ENCODE assay signal across 20 cellular contexts in genomic region chr2:217950401-217950871, GRCh38. TPM values are rescaled to one million over a fixed set of nuclear protein-coding genes. Genes with fewer than 3 reads are reported as not detected.
DNase-seq lines count a peak whose midpoint lies in the region; ATAC-seq and TF ChIP-seq lines count a peak whose summit lies in the region.
"Had no signal": no experiment of that assay in that cellular context is flagged by ENCODE, and none has a peak within 500 bp of the region (broad histone marks: within the 10 kb centered on the region; RNA-seq: fewer than 3 reads in every experiment).

No MANE protein-coding gene starts in this region.

- ATAC-seq in RWPE2 (ENCODE audit: low read depth) (no peak), Right ventricle myocardium superior (ENCODE audit: poor library complexity) (no peak), GM19397 (IDR thresholded peaks at IDR 0.05; ENCODE audit: unreplicated experiment) (no peak), HG02571 (IDR thresholded peaks at IDR 0.05; ENCODE audit: unreplicated experiment) (no peak)
- ATAC-seq in naive thymus-derived CD4-positive, alpha-beta T cell = peak; percentile 14
- no peak for ATAC-seq in activated T-helper 17 cell treated with anti-CD3 and anti-CD28 coated beads, Interleukin-2, amount 50 U/mL, for 72 hours (replicated peaks)
- ATAC-seq: activated CD8-positive, alpha-beta T cell treated with anti-CD3 and anti-CD28 coated beads, Interleukin-2, amount 10 ng/mL, durations not matched to agents 7 days and 5 days; stimulated activated effector memory CD8-positive, alpha-beta T cell treated with anti-CD3 and anti-CD28 coated beads, Interleukin-12 subunit alpha, Interleukin-12 subunit beta, amount 100 ng/mL, for 72 hours had no signal

- no peak for TF ChIP-seq CTCF in RWPE2 (IDR thresholded peaks at IDR 0.05; ENCODE audit: poor library complexity, severe bottlenecking)

- peaks cover 8% of the 10 kb centered on the region for H3K4me1 ChIP-seq in RWPE2 (ENCODE audit: insufficient read depth, poor library complexity, severe bottlenecking)
- no peaks in the 10 kb centered on the region for H3K4me1 ChIP-seq in naive thymus-derived CD4-positive, alpha-beta T cell (ENCODE audit: control insufficient read depth in 2 of 2, insufficient read depth in 2 of 2, low read length in 2 of 2)
- H3K4me1 ChIP-seq in thymus (ENCODE audit: control insufficient read depth, insufficient read depth, low read length) = no peaks in the 10 kb centered on the region

- H3K9me3 ChIP-seq in RWPE2 (ENCODE audit: severe bottlenecking) = no peaks in the 10 kb centered on the region
- no peaks in the 10 kb centered on the region for H3K9me3 ChIP-seq in naive thymus-derived CD4-positive, alpha-beta T cell (ENCODE audit: control insufficient read depth in 2 of 3, low read length in 3 of 3)
- no peaks in the 10 kb centered on the region for H3K9me3 ChIP-seq in thymus (ENCODE audit: control insufficient read depth)

- H3K4me1 Mint-ChIP-seq in naive thymus-derived CD4-positive, alpha-beta T cell = peaks cover 0 to 14% (median 0%) of the 10 kb centered on the region in 7 donors
- H3K4me1 Mint-ChIP-seq in activated T-helper 17 cell treated with anti-CD3 and anti-CD28 coated beads, Interleukin-2, amount 50 U/mL, for 72 hours = no peaks in the 10 kb centered on the region
- H3K4me1 Mint-ChIP-seq: stimulated activated effector memory CD8-positive, alpha-beta T cell treated with anti-CD3 and anti-CD28 coated beads, Interleukin-12 subunit alpha, Interleukin-12 subunit beta, amount 100 ng/mL, for 72 hours had no signal

- H3K27ac ChIP-seq in RWPE2 (ENCODE audit: poor library complexity, severe bottlenecking) (no peak overlapping the region), thymus (ENCODE audit: low read depth) (peak overlapping the region; percentile 36)
- no peak overlapping the region for H3K27ac ChIP-seq in naive thymus-derived CD4-positive, alpha-beta T cell (ENCODE audit: low read depth, low read length)
- H3K27ac ChIP-seq: GM23248 had no signal

- H3K4me3 ChIP-seq in RWPE2 (ENCODE audit: severe bottlenecking) (no peak overlapping the region), thymus (ENCODE audit: low read length) (no peak overlapping the region)
- no peak overlapping the region for H3K4me3 ChIP-seq in naive thymus-derived CD4-positive, alpha-beta T cell (ENCODE audit: low read length)
- H3K4me3 ChIP-seq: GM23248 had no signal

- no peak overlapping the region for H3K4me3 Mint-ChIP-seq in naive thymus-derived CD4-positive, alpha-beta T cell
- no peak overlapping the region for H3K4me3 Mint-ChIP-seq in activated T-helper 17 cell treated with anti-CD3 and anti-CD28 coated beads, Interleukin-2, amount 50 U/mL, for 72 hours
- H3K4me3 Mint-ChIP-seq: activated CD8-positive, alpha-beta T cell treated with anti-CD3 and anti-CD28 coated beads, Interleukin-2, amount 10 ng/mL, durations not matched to agents 7 days and 5 days; endodermal cell; stimulated activated effector memory CD8-positive, alpha-beta T cell treated with anti-CD3 and anti-CD28 coated beads, Interleukin-12 subunit alpha, Interleukin-12 subunit beta, amount 100 ng/mL, for 72 hours had no signal

- H3K36me3 Mint-ChIP-seq in naive thymus-derived CD4-positive, alpha-beta T cell = no peaks in the 10 kb centered on the region
- H3K36me3 Mint-ChIP-seq in activated T-helper 17 cell treated with anti-CD3 and anti-CD28 coated beads, Interleukin-2, amount 50 U/mL, for 72 hours (ENCODE audit: low read depth) = no peaks in the 10 kb centered on the region
- H3K36me3 Mint-ChIP-seq: stimulated activated effector memory CD8-positive, alpha-beta T cell treated with anti-CD3 and anti-CD28 coated beads, Interleukin-12 subunit alpha, Interleukin-12 subunit beta, amount 100 ng/mL, for 72 hours had no signal

- DNase-seq in RWPE2 (ENCODE audit: low spot score) (peak; percentile 30), Right ventricle myocardium superior (peak; percentile 46), DMS153 (lab: John Stamatoyannopoulos, UW) (no peak)
- DNase-seq in naive thymus-derived CD4-positive, alpha-beta T cell = no peak
- DNase-seq: activated CD8-positive, alpha-beta T cell treated with anti-CD3 and anti-CD28 coated beads, Interleukin-2, amount 10 ng/mL, durations not matched to agents 7 days and 5 days; amniotic stem cell; endodermal cell; foreskin melanocyte; GF-D8; mesenchymal stem cell; NCI-H1417; NCI-H2171; small intestine; SW 1271 had no signal

- CTCF ChIA-PET in naive thymus-derived CD4-positive, alpha-beta T cell (lab: Charles Lee) = no interaction called here

- intact Hi-C loops in Right ventricle myocardium superior (cut with DNase I) = no loop called here
- intact Hi-C loops in naive thymus-derived CD4-positive, alpha-beta T cell (cut with micrococcal nuclease) = no loop called here

- WGBS in thymus = 86% methylated on average over 10 of the region's 10 CpGs

- POLR2A ChIA-PET in naive thymus-derived CD4-positive, alpha-beta T cell (lab: Charles Lee) = no interaction called here

- H3K27me3 ChIP-seq in RWPE2 (ENCODE audit: insufficient read depth, poor library complexity, severe bottlenecking) = no peaks in the 10 kb centered on the region
- H3K27me3 ChIP-seq in naive thymus-derived CD4-positive, alpha-beta T cell (ENCODE audit: control insufficient read depth in 2 of 2, insufficient read depth in 2 of 2, low read length in 2 of 2) = no peaks in the 10 kb centered on the region
- H3K27me3 ChIP-seq in thymus (ENCODE audit: control insufficient read depth, insufficient read depth) = no peaks in the 10 kb centered on the region

- no peak overlapping the region for H3K27ac Mint-ChIP-seq in naive thymus-derived CD4-positive, alpha-beta T cell
- no peak overlapping the region for H3K27ac Mint-ChIP-seq in activated T-helper 17 cell treated with anti-CD3 and anti-CD28 coated beads, Interleukin-2, amount 50 U/mL, for 72 hours
- H3K27ac Mint-ChIP-seq: activated CD8-positive, alpha-beta T cell treated with anti-CD3 and anti-CD28 coated beads, Interleukin-2, amount 10 ng/mL, durations not matched to agents 7 days and 5 days; endodermal cell; stimulated activated effector memory CD8-positive, alpha-beta T cell treated with anti-CD3 and anti-CD28 coated beads, Interleukin-12 subunit alpha, Interleukin-12 subunit beta, amount 100 ng/mL, for 72 hours had no signal

- no peaks in the 10 kb centered on the region for H3K9me3 Mint-ChIP-seq in naive thymus-derived CD4-positive, alpha-beta T cell
- no peaks in the 10 kb centered on the region for H3K9me3 Mint-ChIP-seq in activated T-helper 17 cell treated with anti-CD3 and anti-CD28 coated beads, Interleukin-2, amount 50 U/mL, for 72 hours
- H3K9me3 Mint-ChIP-seq: endodermal cell; stimulated activated effector memory CD8-positive, alpha-beta T cell treated with anti-CD3 and anti-CD28 coated beads, Interleukin-12 subunit alpha, Interleukin-12 subunit beta, amount 100 ng/mL, for 72 hours had no signal

- H3K36me3 ChIP-seq in RWPE2 (ENCODE audit: low read depth) (no peaks in the 10 kb centered on the region), thymus (ENCODE audit: control insufficient read depth, insufficient read depth) (no peaks in the 10 kb centered on the region)
- no peaks in the 10 kb centered on the region for H3K36me3 ChIP-seq in naive thymus-derived CD4-positive, alpha-beta T cell (ENCODE audit: control insufficient read depth in 2 of 3, insufficient read depth in 3 of 3, low read length in 3 of 3)

- peaks cover 0 to 4% (median under 1%) of the 10 kb centered on the region in 5 donors for H3K27me3 Mint-ChIP-seq in naive thymus-derived CD4-positive, alpha-beta T cell
- H3K27me3 Mint-ChIP-seq in activated T-helper 17 cell treated with anti-CD3 and anti-CD28 coated beads, Interleukin-2, amount 50 U/mL, for 72 hours = peaks cover 26% of the 10 kb centered on the region

RNA-seq across cellular contexts. Expression of gene TNS1, which starts 52.4 kb away (rescaled TPM):
- total RNA-seq in Right ventricle myocardium superior = 722 TPM
- total RNA-seq in naive thymus-derived CD4-positive, alpha-beta T cell = 1 to 10 TPM in 2 of 5 experiments, under 1 TPM in 3; 0.50 to 5.0 (median 0.81) TPM
- polyA plus RNA-seq in naive thymus-derived CD4-positive, alpha-beta T cell = not detected
- polyA plus RNA-seq in thymus = 21.3 TPM
- total RNA-seq in activated T-helper 17 cell treated with anti-CD3 and anti-CD28 coated beads, Interleukin-2, amount 50 U/mL, for 72 hours = 10 to 100 TPM in 1 of 2 donors, 1 to 10 TPM in 1; 4.4 to 44.9 TPM

Comparison
In these comparisons a context has a peak if more than half of its experiments do, and no peak if none do; other contexts are left out.
1. DNase-seq: peak in RWPE2 (single experiment) and Right ventricle myocardium superior (single experiment); none in naive thymus-derived CD4-positive, alpha-beta T cell (0 of 9) and DMS153 (single experiment).
2. RNA of gene TNS1, which starts 52.4 kb away (total RNA-seq): 722 TPM in Right ventricle myocardium superior (single experiment); 4.4 to 44.9 TPM in activated T-helper 17 cell treated with anti-CD3 and anti-CD28 coated beads, Interleukin-2, amount 50 U/mL, for 72 hours and 0.50 to 5.0 TPM in naive thymus-derived CD4-positive, alpha-beta T cell; every median in the first group is over 10 times any median in the second.